In genomic region chr7:48089415-48089975, GRCh38 we compare ENCODE assay signal across 8 cellular contexts. TPM values are rescaled to one million over a fixed set of nuclear protein-coding genes. Genes with fewer than 3 reads are reported as not detected.
DNase-seq lines count a peak whose midpoint lies in the region; ATAC-seq lines count a peak whose summit lies in the region.

No MANE protein-coding gene starts in this region.

- DNase-seq in NCI-H345 treated with DMSO at 0.1 percent for 48 hours (lab: John Stamatoyannopoulos, UW; ENCODE audit: unreplicated experiment) = peak; percentile 61
- peak; percentile 52 for DNase-seq in activated naive CD4-positive, alpha-beta T cell treated with anti-CD3 and anti-CD28 coated beads for 36 hours
- DNase-seq in left cardiac atrium = peak; percentile 64
- peak; percentile 59 for DNase-seq in putamen (ENCODE audit: low spot score)
- DNase-seq in mesenteric fat pad (ENCODE audit: low spot score) = no peak
- no peak for DNase-seq in posterior vena cava (ENCODE audit: low spot score)

- H3K36me3 Mint-ChIP-seq in activated naive CD4-positive, alpha-beta T cell treated with anti-CD3 and anti-CD28 coated beads for 36 hours (ENCODE audit: low read depth) = peaks cover 28% of the 10 kb centered on the region

- peak overlapping the region; percentile 92 for H3K27ac Mint-ChIP-seq in activated naive CD4-positive, alpha-beta T cell treated with anti-CD3 and anti-CD28 coated beads for 36 hours

- H3K9me3 Mint-ChIP-seq in activated naive CD4-positive, alpha-beta T cell treated with anti-CD3 and anti-CD28 coated beads for 36 hours = no peaks in the 10 kb centered on the region

- H3K27me3 Mint-ChIP-seq in activated naive CD4-positive, alpha-beta T cell treated with anti-CD3 and anti-CD28 coated beads for 36 hours (ENCODE audit: low read depth) = no peaks in the 10 kb centered on the region

- intact Hi-C loops in activated naive CD4-positive, alpha-beta T cell treated with anti-CD3 and anti-CD28 coated beads for 36 hours (cut with micrococcal nuclease) = loop anchor here (1.0 kb wide), 3 partner anchors 8 to 110 kb away; partner anchors contain the start of gene HUS1
- intact Hi-C loops in left cardiac atrium (cut with DNase I) = loop anchor here in 1 of 2 donors (5.0 kb wide), 1 partner anchor 52 kb away; the partner anchor contains the start of gene C7orf57
- intact Hi-C loops in posterior vena cava (cut with DNase I) = no loop called here

- H3K4me1 Mint-ChIP-seq in activated naive CD4-positive, alpha-beta T cell treated with anti-CD3 and anti-CD28 coated beads for 36 hours (ENCODE audit: low read depth) = peaks cover 77% of the 10 kb centered on the region

- CTCF ChIA-PET in activated naive CD4-positive, alpha-beta T cell treated with anti-CD3 and anti-CD28 coated beads for 36 hours (lab: Charles Lee) = interaction anchor here (1.2 kb wide), 1 partner anchor 98 kb away, joined by 6 read pairs; no protein-coding TSS in a partner anchor

- ATAC-seq in GM18502 (IDR thresholded peaks at IDR 0.05; ENCODE audit: poor library complexity, unreplicated experiment) (peak; percentile 23), HG02623 (IDR thresholded peaks at IDR 0.05; ENCODE audit: unreplicated experiment) (peak; percentile 11), left cardiac atrium (peak; percentile 56 to 61)

- H3K4me3 Mint-ChIP-seq in activated naive CD4-positive, alpha-beta T cell treated with anti-CD3 and anti-CD28 coated beads for 36 hours = peak overlapping the region; percentile 84

RNA-seq across cellular contexts. Expression of gene UPP1, which starts 0.4 kb away (rescaled TPM):
- total RNA-seq in activated naive CD4-positive, alpha-beta T cell treated with anti-CD3 and anti-CD28 coated beads for 36 hours = 10 to 100 TPM; 46.9 to 48.2 TPM
- total RNA-seq in left cardiac atrium (10 to 100 TPM; 19.9 to 39.1 TPM), mesenteric fat pad (68.9 TPM), posterior vena cava (10 to 100 TPM; 25.5 to 25.9 TPM)

RNA-seq across cellular contexts. Expression of gene C7orf57, which starts 54.2 kb away (rescaled TPM):
- under 1 TPM; 0.29 to 0.44 TPM for total RNA-seq in activated naive CD4-positive, alpha-beta T cell treated with anti-CD3 and anti-CD28 coated beads for 36 hours
- under 1 TPM in 1 of 2 donors, not detected in 1; 0.12 TPM for total RNA-seq in left cardiac atrium
- total RNA-seq in mesenteric fat pad = not detected
- not detected for total RNA-seq in posterior vena cava

Comparison
In these comparisons a context has a peak if more than half of its experiments do, and no peak if none do; other contexts are left out.
1. DNase-seq: peak in NCI-H345 treated with DMSO at 0.1 percent for 48 hours (single experiment), activated naive CD4-positive, alpha-beta T cell treated with anti-CD3 and anti-CD28 coated beads for 36 hours (single experiment), left cardiac atrium (single experiment) and putamen (single experiment); none in mesenteric fat pad (single experiment) and posterior vena cava (single experiment).
2. Peak in every context shown above with its lines, with median percentiles within 50 percentile points of each other: ATAC-seq.